ENCODE assay signal across 9 cellular contexts in the genomic region with DNA sequence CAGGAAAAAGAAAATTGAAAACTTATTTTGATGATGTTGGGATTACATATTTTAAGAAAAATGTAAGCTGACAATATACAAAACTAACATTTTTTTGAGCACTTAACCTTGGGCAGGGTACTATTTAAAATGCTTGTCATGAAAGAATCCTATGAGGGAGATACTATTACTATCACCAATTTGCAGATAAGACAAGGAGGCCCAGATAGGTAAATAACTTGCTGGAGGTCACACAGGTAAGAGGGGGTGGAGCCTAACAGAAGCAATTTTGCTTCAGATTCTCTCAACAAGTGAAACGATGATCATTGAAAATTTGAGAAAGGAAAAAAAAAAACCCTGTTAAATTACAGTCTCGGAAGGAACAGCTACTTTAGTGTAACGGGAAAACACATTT. TPM values are rescaled to one million over a fixed set of nuclear protein-coding genes. Genes with fewer than 3 reads are reported as not detected.
DNase-seq lines count a peak whose midpoint lies in the region; ATAC-seq, FAIRE-seq and TF ChIP-seq lines count a peak whose summit lies in the region.
"Had no signal": no experiment of that assay in that cellular context is flagged by ENCODE, and none has a peak within 500 bp of the region (broad histone marks: within the 10 kb centered on the region; RNA-seq: fewer than 3 reads in every experiment).

No MANE protein-coding gene starts in this region.

- TF ChIP-seq POLR2A in gastroesophageal sphincter (IDR thresholded peaks at IDR 0.05), result no peak

- no peaks in the 10 kb centered on the region for H3K27me3 ChIP-seq in gastroesophageal sphincter

- peak overlapping the region; percentile 95 for H3K4me3 Mint-ChIP-seq in activated CD4-positive, alpha-beta T cell treated with anti-CD3 and anti-CD28 coated beads, Interleukin-2, amount 10 ng/mL, durations not matched to agents 24 days and 14 days
- peak overlapping the region; percentile 76 for H3K4me3 Mint-ChIP-seq in activated B cell treated with CpG ODN at 0.5 μM for 24 hours
- peak overlapping the region; percentile 93 to 98 for H3K4me3 Mint-ChIP-seq in stimulated activated naive B cell treated with anti-CD40 and anti-IgM and Interleukin-4, amounts not matched to agents 10 μg/mL and 1 μg/mL and 100 μg/mL, for 72 hours

- no peak overlapping the region for H3K4me3 ChIP-seq in gastroesophageal sphincter

- peaks cover 8% of the 10 kb centered on the region for H3K9me3 Mint-ChIP-seq in activated CD4-positive, alpha-beta T cell treated with anti-CD3 and anti-CD28 coated beads, Interleukin-2, amount 10 ng/mL, durations not matched to agents 24 days and 14 days
- H3K9me3 Mint-ChIP-seq in activated B cell treated with CpG ODN at 0.5 μM for 24 hours, result no peaks in the 10 kb centered on the region
- H3K9me3 Mint-ChIP-seq in stimulated activated naive B cell treated with anti-CD40 and anti-IgM and Interleukin-4, amounts not matched to agents 10 μg/mL and 1 μg/mL and 100 μg/mL, for 72 hours, result peaks cover 0 to 3% of the 10 kb centered on the region in 2 donors

- H3K36me3 Mint-ChIP-seq in activated CD4-positive, alpha-beta T cell treated with anti-CD3 and anti-CD28 coated beads, Interleukin-2, amount 10 ng/mL, durations not matched to agents 24 days and 14 days (ENCODE audit: low read depth), result peaks cover 50% of the 10 kb centered on the region
- peaks cover 59% of the 10 kb centered on the region for H3K36me3 Mint-ChIP-seq in activated B cell treated with CpG ODN at 0.5 μM for 24 hours (ENCODE audit: low read depth)
- H3K36me3 Mint-ChIP-seq in stimulated activated naive B cell treated with anti-CD40 and anti-IgM and Interleukin-4, amounts not matched to agents 10 μg/mL and 1 μg/mL and 100 μg/mL, for 72 hours, result peaks cover 22 to 43% of the 10 kb centered on the region in 2 donors

- intact Hi-C loops in activated CD4-positive, alpha-beta T cell treated with anti-CD3 and anti-CD28 coated beads, Interleukin-2, amount 10 ng/mL, durations not matched to agents 24 days and 14 days (cut with micrococcal nuclease), result no loop called here
- intact Hi-C loops in activated B cell treated with CpG ODN at 0.5 μM for 24 hours (cut with micrococcal nuclease), result loop anchor here (5.0 kb wide), 3 partner anchors 178 to 813 kb away; a partner anchor contains a TSS

- H3K27ac ChIP-seq in gastroesophageal sphincter, result peak overlapping the region in 3 of 4 donors; percentile 97 to 99 (median 97)

- FAIRE-seq in frontal cortex (lab: Jason Lieb, UNC), result no peak

- no peak for TF ChIP-seq CTCF in activated B cell treated with CpG ODN at 0.5 μM for 24 hours (IDR thresholded peaks at IDR 0.05)
- TF ChIP-seq CTCF in gastroesophageal sphincter (IDR thresholded peaks at IDR 0.05), result no peak

- peaks cover 0 to 36% of the 10 kb centered on the region in 2 donors for H3K36me3 ChIP-seq in gastroesophageal sphincter

- DNase-seq in activated CD4-positive, alpha-beta T cell treated with anti-CD3 and anti-CD28 coated beads, Interleukin-2, amount 10 ng/mL, durations not matched to agents 24 days and 14 days, result peak; percentile 53
- DNase-seq in activated CD4-positive, alpha-beta T cell treated with anti-CD3 and anti-CD28 coated beads for 4 hours, result no peak
- no peak for DNase-seq in activated B cell treated with CpG ODN at 0.5 μM for 24 hours
- DNase-seq in stimulated activated naive B cell treated with anti-CD40 and anti-IgM and Interleukin-4, amounts not matched to agents 10 μg/mL and 1 μg/mL and 100 μg/mL, for 72 hours, result no peak
- no peak for DNase-seq in frontal cortex (ENCODE audit: low spot score in 2 of 2)
- no peak for DNase-seq in SIG-M5 treated with dmso at 0.1 percent for 504 hours (lab: John Stamatoyannopoulos, UW; ENCODE audit: unreplicated experiment)
- DNase-seq: NCI-H1694 had no signal

- peaks cover 41% of the 10 kb centered on the region for H3K4me1 Mint-ChIP-seq in activated CD4-positive, alpha-beta T cell treated with anti-CD3 and anti-CD28 coated beads, Interleukin-2, amount 10 ng/mL, durations not matched to agents 24 days and 14 days
- peaks cover 43% of the 10 kb centered on the region for H3K4me1 Mint-ChIP-seq in activated B cell treated with CpG ODN at 0.5 μM for 24 hours
- H3K4me1 Mint-ChIP-seq in stimulated activated naive B cell treated with anti-CD40 and anti-IgM and Interleukin-4, amounts not matched to agents 10 μg/mL and 1 μg/mL and 100 μg/mL, for 72 hours, result peaks cover 11 to 30% of the 10 kb centered on the region in 2 donors

- ATAC-seq in activated B cell treated with CpG ODN at 0.5 μM for 24 hours (ENCODE audit: low read depth) (no peak), gastroesophageal sphincter (no peak), GM19455 (IDR thresholded peaks at IDR 0.05; ENCODE audit: unreplicated experiment) (no peak)
- no peak for ATAC-seq in stimulated activated naive B cell treated with anti-CD40 and anti-IgM and Interleukin-4, amounts not matched to agents 10 μg/mL and 1 μg/mL and 100 μg/mL, for 72 hours (replicated peaks)

- peak overlapping the region; percentile 86 for H3K27ac Mint-ChIP-seq in activated CD4-positive, alpha-beta T cell treated with anti-CD3 and anti-CD28 coated beads, Interleukin-2, amount 10 ng/mL, durations not matched to agents 24 days and 14 days
- H3K27ac Mint-ChIP-seq in activated B cell treated with CpG ODN at 0.5 μM for 24 hours, result peak overlapping the region; percentile 100
- H3K27ac Mint-ChIP-seq in stimulated activated naive B cell treated with anti-CD40 and anti-IgM and Interleukin-4, amounts not matched to agents 10 μg/mL and 1 μg/mL and 100 μg/mL, for 72 hours, result peak overlapping the region; percentile 86

- peaks cover 3 to 29% (median 21%) of the 10 kb centered on the region in 3 donors for H3K4me1 ChIP-seq in gastroesophageal sphincter

- TF ChIP-seq EP300 in gastroesophageal sphincter (IDR thresholded peaks at IDR 0.05), result no peak

- WGBS in gastroesophageal sphincter (ENCODE audit: low coverage in 1 of 2), 2 donors, result 71 to 88% methylated on average over 3 of the region's 3 CpGs

- POLR2A ChIA-PET in activated B cell treated with CpG ODN at 0.5 μM for 24 hours (lab: Charles Lee), result interaction anchor here (0.6 to 0.7 kb wide), 2 partner anchors 47 to 49 kb away, joined by 3 to 4 read pairs; a partner anchor contains a TSS

- H3K9me3 ChIP-seq in gastroesophageal sphincter, result no peaks in the 10 kb centered on the region

- CTCF ChIA-PET in activated B cell treated with CpG ODN at 0.5 μM for 24 hours (lab: Charles Lee), result no interaction called here

- no peaks in the 10 kb centered on the region for H3K27me3 Mint-ChIP-seq in activated CD4-positive, alpha-beta T cell treated with anti-CD3 and anti-CD28 coated beads, Interleukin-2, amount 10 ng/mL, durations not matched to agents 24 days and 14 days
- H3K27me3 Mint-ChIP-seq in activated B cell treated with CpG ODN at 0.5 μM for 24 hours, result no peaks in the 10 kb centered on the region
- no peaks in the 10 kb centered on the region for H3K27me3 Mint-ChIP-seq in stimulated activated naive B cell treated with anti-CD40 and anti-IgM and Interleukin-4, amounts not matched to agents 10 μg/mL and 1 μg/mL and 100 μg/mL, for 72 hours

RNA-seq across cellular contexts. Expression of a gene that starts 1.2 kb away (rescaled TPM):
- 216 and 221 TPM in 2 replicates for total RNA-seq in activated CD4-positive, alpha-beta T cell treated with anti-CD3 and anti-CD28 coated beads, Interleukin-2, amount 10 ng/mL, durations not matched to agents 24 days and 14 days
- total RNA-seq in activated B cell treated with CpG ODN at 0.5 μM for 24 hours (99.1 and 106 TPM in 2 replicates), gastroesophageal sphincter (10 to 100 TPM; 41.8 to 74.2 (median 67.6) TPM), frontal cortex (83.2 TPM)

RNA-seq across cellular contexts. Expression of a gene that starts 2.1 kb away (rescaled TPM):
- 351 and 363 TPM in 2 replicates for total RNA-seq in activated CD4-positive, alpha-beta T cell treated with anti-CD3 and anti-CD28 coated beads, Interleukin-2, amount 10 ng/mL, durations not matched to agents 24 days and 14 days
- total RNA-seq in activated B cell treated with CpG ODN at 0.5 μM for 24 hours (429 and 474 TPM in 2 replicates), gastroesophageal sphincter (100 to 1,000 TPM; 134 to 474 (median 401) TPM), frontal cortex (95.0 TPM)

RNA-seq across cellular contexts. Expression of a gene that starts 47.8 kb away (rescaled TPM):
- 42.6 and 42.7 TPM in 2 replicates for total RNA-seq in activated CD4-positive, alpha-beta T cell treated with anti-CD3 and anti-CD28 coated beads, Interleukin-2, amount 10 ng/mL, durations not matched to agents 24 days and 14 days
- total RNA-seq in activated B cell treated with CpG ODN at 0.5 μM for 24 hours, result 4.4 and 4.7 TPM in 2 replicates
- total RNA-seq in gastroesophageal sphincter, result 1 to 10 TPM; 3.1 to 7.2 (median 4.7) TPM
- total RNA-seq in frontal cortex, result 24.5 TPM

RNA-seq across cellular contexts. Expression of a gene that starts 49.2 kb away (rescaled TPM):
- total RNA-seq in activated CD4-positive, alpha-beta T cell treated with anti-CD3 and anti-CD28 coated beads, Interleukin-2, amount 10 ng/mL, durations not matched to agents 24 days and 14 days, result 0.09 and 0.12 TPM in 2 replicates
- total RNA-seq in activated B cell treated with CpG ODN at 0.5 μM for 24 hours, result 0.53 and 0.66 TPM in 2 replicates
- total RNA-seq in gastroesophageal sphincter, result 1 to 10 TPM in 3 of 4 donors, under 1 TPM in 1; 0.67 to 4.1 (median 2.7) TPM
- 6.5 TPM for total RNA-seq in frontal cortex
